In the genomic region with DNA sequence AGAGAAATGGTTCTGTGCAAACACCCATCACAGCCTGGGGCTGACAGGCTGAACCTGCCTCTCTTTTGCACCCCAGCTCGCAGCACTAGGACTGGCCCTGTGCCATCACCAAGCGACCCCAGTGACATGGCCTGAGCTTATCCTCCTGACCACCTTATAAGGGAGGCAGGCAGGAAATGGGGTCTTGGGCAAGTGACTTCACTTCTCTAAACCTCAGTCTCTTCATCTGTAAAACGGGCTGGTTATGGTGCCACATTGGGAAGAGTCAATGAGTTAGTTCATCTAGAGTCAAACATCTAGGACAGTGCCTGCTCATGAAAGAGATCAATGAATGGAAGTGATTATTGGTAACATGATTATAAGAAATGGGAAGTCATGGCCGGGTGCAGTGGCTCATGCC, we compare ENCODE assay signal across 41 cellular contexts. TPM values are rescaled to one million over a fixed set of nuclear protein-coding genes. Genes with fewer than 3 reads are reported as not detected.
"Had no signal": no experiment of that assay in that cellular context is flagged by ENCODE, and none has a peak within 500 bp of the region (broad histone marks: within the 10 kb centered on the region; RNA-seq: fewer than 3 reads in every experiment).

No MANE protein-coding gene starts in this region.

- H3K9me3 ChIP-seq: adrenal gland, ascending aorta, body of pancreas, breast epithelium had no signal

- H3K4me3 Mint-ChIP-seq: activated naive CD4-positive, alpha-beta T cell treated with anti-CD3 and anti-CD28 coated beads for 36 hours; activated naive CD4-positive, alpha-beta T cell treated with anti-CD3 and anti-CD28 coated beads, Interleukin-2, amount 10 ng/mL, durations not matched to agents 7 days and 5 days; activated naive CD4-positive, alpha-beta T cell treated with anti-CD3 and anti-CD28 coated beads, Interleukin-2, amount 50 U/mL, for 24 hours; activated naive CD8-positive, alpha-beta T cell; activated naive CD8-positive, alpha-beta T cell treated with anti-CD3 and anti-CD28 coated beads for 36 hours; activated naive CD8-positive, alpha-beta T cell treated with anti-CD3 and anti-CD28 coated beads, Interleukin-2, amount 10 ng/mL, durations not matched to agents 7 days and 5 days; activated naive CD8-positive, alpha-beta T cell treated with anti-CD3 and anti-CD28 coated beads, Interleukin-2, amount 50 U/mL, for 24 hours; activated T-cell treated with anti-CD3 and anti-CD28 coated beads, Interleukin-2, amount 50 U/mL, for 24 hours; activated T-cell treated with anti-CD3 and anti-CD28 coated beads, Interleukin-2, amount 50 U/mL, for 4 hours; activated T-cell treated with anti-CD3 and anti-CD28 coated beads, Interleukin-2, amount 50 U/mL, for 72 hours; activated T-helper 1 cell treated with anti-CD3 and anti-CD28 coated beads, Interleukin-12 subunit alpha, Interleukin-12 subunit beta, Interleukin-2, Interleukin-4 antibody, amounts not matched to agents 30 ng/mL and 10 ng/mL and 1 ng/mL, durations not matched to agents 14 hours and 24 hours and 36 hours; activated T-helper 17 cell treated with anti-CD3 and anti-CD28 coated beads, Interleukin-2, amount 50 U/mL, for 72 hours; brain; central memory CD8-positive, alpha-beta T cell had no signal

- ATAC-seq: activated naive CD4-positive, alpha-beta T cell treated with anti-CD3 and anti-CD28 coated beads, Interleukin-2, amount 50 U/mL, for 72 hours; activated naive CD8-positive, alpha-beta T cell treated with anti-CD3 and anti-CD28 coated beads, Interleukin-2, amount 50 U/mL, for 24 hours; activated T-cell treated with anti-CD3 and anti-CD28 coated beads, Interleukin-2, amount 50 U/mL, for 4 hours; activated T-cell treated with anti-CD3 and anti-CD28 coated beads, Interleukin-2, amount 50 U/mL, for 72 hours; activated T-helper 17 cell treated with anti-CD3 and anti-CD28 coated beads, Interleukin-2, amount 50 U/mL, for 72 hours; body of pancreas had no signal

- H3K9me3 Mint-ChIP-seq: activated naive CD4-positive, alpha-beta T cell treated with anti-CD3 and anti-CD28 coated beads for 36 hours; activated naive CD4-positive, alpha-beta T cell treated with anti-CD3 and anti-CD28 coated beads, Interleukin-2, amount 10 ng/mL, durations not matched to agents 7 days and 5 days; activated naive CD4-positive, alpha-beta T cell treated with anti-CD3 and anti-CD28 coated beads, Interleukin-2, amount 50 U/mL, for 24 hours; activated naive CD4-positive, alpha-beta T cell treated with anti-CD3 and anti-CD28 coated beads, Interleukin-2, amount 50 U/mL, for 72 hours; activated naive CD8-positive, alpha-beta T cell treated with anti-CD3 and anti-CD28 coated beads for 36 hours; activated naive CD8-positive, alpha-beta T cell treated with anti-CD3 and anti-CD28 coated beads, Interleukin-2, amount 10 ng/mL, durations not matched to agents 7 days and 5 days; activated naive CD8-positive, alpha-beta T cell treated with anti-CD3 and anti-CD28 coated beads, Interleukin-2, amount 50 U/mL, for 24 hours; activated T-cell treated with anti-CD3 and anti-CD28 coated beads, Interleukin-2, amount 50 U/mL, for 24 hours; activated T-cell treated with anti-CD3 and anti-CD28 coated beads, Interleukin-2, amount 50 U/mL, for 4 hours; activated T-cell treated with anti-CD3 and anti-CD28 coated beads, Interleukin-2, amount 50 U/mL, for 72 hours; activated T-helper 1 cell treated with anti-CD3 and anti-CD28 coated beads, Interleukin-12 subunit alpha, Interleukin-12 subunit beta, Interleukin-2, Interleukin-4 antibody, amounts not matched to agents 30 ng/mL and 10 ng/mL and 1 ng/mL, durations not matched to agents 14 hours and 24 hours and 36 hours; activated T-helper 17 cell treated with anti-CD3 and anti-CD28 coated beads, Interleukin-2, amount 50 U/mL, for 72 hours; central memory CD8-positive, alpha-beta T cell had no signal

- DNase-seq: activated effector memory CD4-positive, alpha-beta T cell treated with anti-CD3 and anti-CD28 coated beads, Interleukin-2, amount 50 U/mL, for 16 hours; activated effector memory CD4-positive, alpha-beta T cell treated with Interleukin-2 at 50 U/mL for 16 hours; activated gamma-delta T cell; activated gamma-delta T cell treated with Interleukin-2 at 50 U/mL for 16 hours; activated naive CD4-positive, alpha-beta T cell; activated naive CD4-positive, alpha-beta T cell treated with anti-CD3 and anti-CD28 coated beads for 36 hours; activated naive CD4-positive, alpha-beta T cell treated with anti-CD3 and anti-CD28 coated beads, Interleukin-2, amount 10 ng/mL, durations not matched to agents 7 days and 5 days; activated naive CD4-positive, alpha-beta T cell treated with anti-CD3 and anti-CD28 coated beads, Interleukin-2, amount 50 U/mL, for 16 hours; activated naive CD4-positive, alpha-beta T cell treated with Interleukin-2 at 50 U/mL for 16 hours; activated naive CD8-positive, alpha-beta T cell treated with anti-CD3 and anti-CD28 coated beads for 36 hours; activated naive CD8-positive, alpha-beta T cell treated with anti-CD3 and anti-CD28 coated beads, Interleukin-2, amount 10 ng/mL, durations not matched to agents 7 days and 5 days; activated naive CD8-positive, alpha-beta T cell treated with anti-CD3 and anti-CD28 coated beads, Interleukin-2, amount 50 U/mL, for 24 hours; activated T-cell treated with anti-CD3 and anti-CD28 coated beads, Interleukin-2, amount 50 U/mL, for 1 hour; activated T-cell treated with anti-CD3 and anti-CD28 coated beads, Interleukin-2, amount 50 U/mL, for 24 hours; activated T-cell treated with anti-CD3 and anti-CD28 coated beads, Interleukin-2, amount 50 U/mL, for 4 hours; activated T-cell treated with anti-CD3 and anti-CD28 coated beads, Interleukin-2, amount 50 U/mL, for 48 hours; activated T-cell treated with anti-CD3 and anti-CD28 coated beads, Interleukin-2, amount 50 U/mL, for 72 hours; adrenal gland; amniotic stem cell; amygdala; anterior cingulate cortex; aorta; body of pancreas; brain microvascular endothelial cell; caudate nucleus; central memory CD4-positive, alpha-beta T cell; cerebellar nuclear complex had no signal

- H3K27ac ChIP-seq: adrenal gland, ascending aorta, body of pancreas, brain microvascular endothelial cell, breast epithelium, cardiac muscle cell had no signal

- H3K4me3 ChIP-seq: adrenal gland, ascending aorta, body of pancreas, breast epithelium, cardiac muscle cell had no signal

- H3K27ac Mint-ChIP-seq: activated naive CD4-positive, alpha-beta T cell treated with anti-CD3 and anti-CD28 coated beads for 36 hours; activated naive CD4-positive, alpha-beta T cell treated with anti-CD3 and anti-CD28 coated beads, Interleukin-2, amount 10 ng/mL, durations not matched to agents 7 days and 5 days; activated naive CD4-positive, alpha-beta T cell treated with anti-CD3 and anti-CD28 coated beads, Interleukin-2, amount 50 U/mL, for 24 hours; activated naive CD4-positive, alpha-beta T cell treated with anti-CD3 and anti-CD28 coated beads, Interleukin-2, amount 50 U/mL, for 72 hours; activated naive CD8-positive, alpha-beta T cell; activated naive CD8-positive, alpha-beta T cell treated with anti-CD3 and anti-CD28 coated beads for 36 hours; activated naive CD8-positive, alpha-beta T cell treated with anti-CD3 and anti-CD28 coated beads, Interleukin-2, amount 10 ng/mL, durations not matched to agents 7 days and 5 days; activated naive CD8-positive, alpha-beta T cell treated with anti-CD3 and anti-CD28 coated beads, Interleukin-2, amount 50 U/mL, for 24 hours; activated T-cell treated with anti-CD3 and anti-CD28 coated beads, Interleukin-2, amount 50 U/mL, for 24 hours; activated T-cell treated with anti-CD3 and anti-CD28 coated beads, Interleukin-2, amount 50 U/mL, for 72 hours; activated T-helper 1 cell treated with anti-CD3 and anti-CD28 coated beads, Interleukin-12 subunit alpha, Interleukin-12 subunit beta, Interleukin-2, Interleukin-4 antibody, amounts not matched to agents 30 ng/mL and 10 ng/mL and 1 ng/mL, durations not matched to agents 14 hours and 24 hours and 36 hours; activated T-helper 17 cell treated with anti-CD3 and anti-CD28 coated beads, Interleukin-2, amount 50 U/mL, for 72 hours had no signal

- H3K36me3 Mint-ChIP-seq: activated naive CD4-positive, alpha-beta T cell treated with anti-CD3 and anti-CD28 coated beads, Interleukin-2, amount 10 ng/mL, durations not matched to agents 7 days and 5 days; activated naive CD4-positive, alpha-beta T cell treated with anti-CD3 and anti-CD28 coated beads, Interleukin-2, amount 50 U/mL, for 24 hours; activated naive CD4-positive, alpha-beta T cell treated with anti-CD3 and anti-CD28 coated beads, Interleukin-2, amount 50 U/mL, for 72 hours; activated naive CD8-positive, alpha-beta T cell; activated naive CD8-positive, alpha-beta T cell treated with anti-CD3 and anti-CD28 coated beads for 36 hours had no signal

- H3K36me3 ChIP-seq: adrenal gland, ascending aorta, brain microvascular endothelial cell, breast epithelium, cardiac muscle cell had no signal

- FAIRE-seq: astrocyte, bronchial epithelial cell had no signal

RNA-seq across cellular contexts. Expression of a gene that starts 6.2 kb away (rescaled TPM):
- total RNA-seq: activated naive CD4-positive, alpha-beta T cell treated with anti-CD3 and anti-CD28 coated beads for 36 hours; activated T-cell treated with anti-CD3 and anti-CD28 coated beads, Interleukin-2, amount 50 U/mL, for 4 hours; activated T-helper 1 cell treated with anti-CD3 and anti-CD28 coated beads, Interleukin-12 subunit alpha, Interleukin-12 subunit beta, Interleukin-2, Interleukin-4 antibody, amounts not matched to agents 30 ng/mL and 10 ng/mL and 1 ng/mL, durations not matched to agents 14 hours and 24 hours and 36 hours; activated T-helper 17 cell treated with anti-CD3 and anti-CD28 coated beads, Interleukin-2, amount 50 U/mL, for 72 hours; aorta; ascending aorta; body of pancreas; breast epithelium; bronchial epithelial cell had no signal
- polyA plus RNA-seq: aorta had no signal

RNA-seq across cellular contexts. Expression of a gene that starts 6.3 kb away (rescaled TPM):
- total RNA-seq: activated naive CD4-positive, alpha-beta T cell treated with anti-CD3 and anti-CD28 coated beads for 36 hours; activated naive CD4-positive, alpha-beta T cell treated with anti-CD3 and anti-CD28 coated beads, Interleukin-2, amount 50 U/mL, for 72 hours; activated naive CD8-positive, alpha-beta T cell treated with anti-CD3 and anti-CD28 coated beads for 36 hours; activated naive CD8-positive, alpha-beta T cell treated with anti-CD3 and anti-CD28 coated beads, Interleukin-2, amount 10 ng/mL, durations not matched to agents 7 days and 5 days; activated T-cell treated with anti-CD3 and anti-CD28 coated beads, Interleukin-2, amount 50 U/mL, for 4 hours; activated T-cell treated with anti-CD3 and anti-CD28 coated beads, Interleukin-2, amount 50 U/mL, for 72 hours; activated T-helper 1 cell treated with anti-CD3 and anti-CD28 coated beads, Interleukin-12 subunit alpha, Interleukin-12 subunit beta, Interleukin-2, Interleukin-4 antibody, amounts not matched to agents 30 ng/mL and 10 ng/mL and 1 ng/mL, durations not matched to agents 14 hours and 24 hours and 36 hours; activated T-helper 17 cell treated with anti-CD3 and anti-CD28 coated beads, Interleukin-2, amount 50 U/mL, for 72 hours; aorta; ascending aorta; astrocyte; bronchial epithelial cell; cardiac muscle cell; cardiac septum; chondrocyte had no signal
- polyA plus RNA-seq: aorta, cardiac muscle cell had no signal

RNA-seq across cellular contexts. Expression of a gene that starts 14.2 kb away (rescaled TPM):
- total RNA-seq: ascending aorta had no signal
